ENCODE assay signal across 6 cellular contexts in genomic region chr17:4708436-4708835, GRCh38. TPM values are rescaled to one million over a fixed set of nuclear protein-coding genes. Genes with fewer than 3 reads are reported as not detected.
A peak's percentile ranks its signal among the peaks of the same experiment; 100 is the strongest.
DNase-seq lines count a peak whose midpoint lies in the region; ATAC-seq and TF ChIP-seq lines count a peak whose summit lies in the region.

No MANE protein-coding gene starts in this region.

- H3K9me3 ChIP-seq in Peyer's patch, result no peaks in the 10 kb centered on the region

- no peak for ATAC-seq in GM18517 (IDR thresholded peaks at IDR 0.05; ENCODE audit: unreplicated experiment)

- H3K27ac ChIP-seq in Peyer's patch, result no peak overlapping the region

- H3K36me3 ChIP-seq in Peyer's patch, result no peaks in the 10 kb centered on the region

- peak; percentile 12 to 23 for DNase-seq in NCI-H526 (lab: John Stamatoyannopoulos, UW)
- no peak for DNase-seq in NCI-H526 treated with DMSO at 0.1 percent for 48 hours (lab: John Stamatoyannopoulos, UW)
- DNase-seq in activated CD8-positive, alpha-beta memory T cell treated with anti-CD3 and anti-CD28 coated beads, Interleukin-2, amount 50 U/mL, for 4 hours, result peak; percentile 45
- DNase-seq in stimulated activated CD4-positive, alpha-beta T cell treated with anti-CD3 and anti-CD28 coated beads, TNF-alpha, amount 100 ng/mL, for 24 hours (ENCODE audit: low read depth in 3 of 3), result peak in 2 of 3 experiments; percentile 30 to 56
- no peak for DNase-seq in Peyer's patch

- TF ChIP-seq CTCF in Peyer's patch (IDR thresholded peaks at IDR 0.05), result no peak

- TF ChIP-seq POLR2A in Peyer's patch (IDR thresholded peaks at IDR 0.05), result no peak

- peaks cover 5 to 31% (median 8%) of the 10 kb centered on the region in 4 donors for H3K4me1 ChIP-seq in Peyer's patch

- no peak overlapping the region for H3K4me3 ChIP-seq in Peyer's patch

- no peaks in the 10 kb centered on the region for H3K27me3 ChIP-seq in Peyer's patch

RNA-seq across cellular contexts. Expression of gene ARRB2, which starts 2.0 kb away (rescaled TPM):
- 100 to 1,000 TPM in 1 of 4 donors, 10 to 100 TPM in 3; 59.2 to 163 (median 73.8) TPM for total RNA-seq in Peyer's patch

RNA-seq across cellular contexts. Expression of gene PELP1, which starts 4.5 kb away (rescaled TPM):
- 10 to 100 TPM; 21.2 to 34.9 (median 31.4) TPM for total RNA-seq in Peyer's patch

RNA-seq across cellular contexts. Expression of gene MED11, which starts 22.8 kb away (rescaled TPM):
- total RNA-seq in Peyer's patch, result 10 to 100 TPM; 32.1 to 44.6 (median 41.8) TPM

RNA-seq across cellular contexts. Expression of gene ZMYND15, which starts 31.2 kb away (rescaled TPM):
- 1 to 10 TPM in 3 of 4 donors, not detected in 1; 2.1 to 5.6 (median 4.0) TPM for total RNA-seq in Peyer's patch

RNA-seq across cellular contexts. Expression of gene CXCL16, which starts 31.3 kb away (rescaled TPM):
- 10 to 100 TPM; 24.8 to 33.1 (median 28.0) TPM for total RNA-seq in Peyer's patch

Comparison
In these comparisons a context has a peak if more than half of its experiments do, and no peak if none do; other contexts are left out.
1. DNase-seq: peak in NCI-H526 (2 of 2), activated CD8-positive, alpha-beta memory T cell treated with anti-CD3 and anti-CD28 coated beads, Interleukin-2, amount 50 U/mL, for 4 hours (single experiment) and stimulated activated CD4-positive, alpha-beta T cell treated with anti-CD3 and anti-CD28 coated beads, TNF-alpha, amount 100 ng/mL, for 24 hours (2 of 3); none in NCI-H526 treated with DMSO at 0.1 percent for 48 hours (single experiment) and Peyer's patch (0 of 3).